Comparison of ENCODE assay signal across 9 cellular contexts in the genomic region with DNA sequence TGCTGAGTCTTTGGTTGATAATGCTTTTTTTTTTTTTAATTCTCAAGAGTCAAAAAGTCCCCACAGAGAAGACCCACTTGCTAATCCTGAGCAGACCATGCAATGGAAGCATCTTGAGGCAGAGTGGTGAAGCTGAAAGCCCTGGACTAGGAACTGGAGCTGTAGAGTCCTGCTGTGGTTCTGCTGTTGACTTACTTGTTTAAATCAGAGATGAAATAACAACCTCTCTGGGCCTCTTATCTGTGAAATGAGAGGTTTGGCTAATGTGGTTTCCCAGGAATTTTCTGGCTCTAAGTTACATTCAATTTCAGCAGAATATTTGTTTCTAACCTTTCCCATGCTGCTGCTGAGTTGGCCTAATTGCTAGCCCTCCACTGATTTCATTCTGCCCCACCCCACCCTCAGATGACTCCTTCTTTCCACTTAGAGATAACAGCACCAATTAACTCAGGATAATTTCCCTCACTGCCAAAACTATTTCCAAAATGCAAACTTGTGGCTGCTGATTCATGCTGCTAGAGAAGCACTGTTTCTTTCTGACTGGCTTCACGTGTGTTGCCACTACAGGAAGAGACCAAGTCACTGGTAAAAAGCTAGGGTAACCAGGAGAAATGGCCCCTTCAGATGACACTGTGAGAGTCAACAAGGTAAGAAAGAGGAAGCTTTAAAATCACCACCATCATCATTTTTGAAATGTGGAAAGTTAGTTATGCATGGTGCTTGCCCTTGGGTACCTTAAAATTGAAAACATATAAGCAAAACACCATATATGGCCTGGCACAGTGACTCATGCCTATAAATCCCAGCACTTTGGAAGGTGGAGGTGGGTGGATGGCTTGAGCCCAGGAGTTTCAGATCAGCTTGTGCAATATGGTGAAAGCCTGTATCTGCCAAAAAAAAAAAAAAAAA.
A peak's percentile ranks its signal among the peaks of the same experiment; 100 is the strongest.
DNase-seq lines count a peak whose midpoint lies in the region; ATAC-seq and TF ChIP-seq lines count a peak whose summit lies in the region.
"Had no signal": no experiment of that assay in that cellular context is flagged by ENCODE, and none has a peak within 500 bp of the region (broad histone marks: within the 10 kb centered on the region; RNA-seq: fewer than 3 reads in every experiment).

No MANE protein-coding gene starts in this region.

- peaks cover 7% of the 10 kb centered on the region for H3K27me3 Mint-ChIP-seq in T-helper 17 cell

- H3K4me3 ChIP-seq in coronary artery = no peak overlapping the region
- H3K4me3 ChIP-seq: uterus had no signal

- no peaks in the 10 kb centered on the region for H3K4me1 Mint-ChIP-seq in T-helper 17 cell

- DNase-seq in GM13977 (ENCODE audit: low spot score) (peak; percentile 9), MV-4-11 (lab: John Stamatoyannopoulos, UW) (peak; percentile 9), foreskin melanocyte (peak; percentile 15), coronary artery (ENCODE audit: low spot score) (no peak), NCI-H774 (lab: John Stamatoyannopoulos, UW) (no peak), DMS79 treated with DMSO at 0.1 percent for 48 hours (lab: John Stamatoyannopoulos, UW) (no peak), T-helper 17 cell (no peak)

- TF ChIP-seq CTCF in GM13977 (IDR thresholded peaks at IDR 0.05; ENCODE audit: extremely low read depth, insufficient read depth, missing control alignments) = no peak
- no peak for TF ChIP-seq CTCF in coronary artery (IDR thresholded peaks at IDR 0.05)

- H3K36me3 Mint-ChIP-seq in T-helper 17 cell (ENCODE audit: low read depth) = no peaks in the 10 kb centered on the region

- peak overlapping the region in 1 of 2 donors; percentile 48 for H3K27ac ChIP-seq in coronary artery
- H3K27ac ChIP-seq: uterus had no signal

- ATAC-seq in GM21737 (IDR thresholded peaks at IDR 0.05; ENCODE audit: unreplicated experiment) (peak; percentile 75), T-helper 17 cell (no peak)

- H3K27ac Mint-ChIP-seq in T-helper 17 cell = no peak overlapping the region

- no peaks in the 10 kb centered on the region for H3K9me3 ChIP-seq in T-helper 17 cell (ENCODE audit: control insufficient read depth, low read length, poor library complexity, severe bottlenecking)
- H3K9me3 ChIP-seq: uterus had no signal

- H3K4me3 Mint-ChIP-seq in T-helper 17 cell = no peak overlapping the region

- in situ Hi-C loops in GM13977 (cut with MboI; ENCODE audit: low pct_unique_long_range_greater_than_20kb, low sequenced_read_pairs, unreplicated experiment) = no loop called here

Comparison
In these comparisons a context has a peak if more than half of its experiments do, and no peak if none do; other contexts are left out.
1. DNase-seq: peak in GM13977 (single experiment), MV-4-11 (single experiment) and foreskin melanocyte (single experiment); none in coronary artery (single experiment), NCI-H774 (single experiment), DMS79 treated with DMSO at 0.1 percent for 48 hours (single experiment) and T-helper 17 cell (0 of 3).